8 cellular contexts compared by ENCODE assay signal in the genomic region with DNA sequence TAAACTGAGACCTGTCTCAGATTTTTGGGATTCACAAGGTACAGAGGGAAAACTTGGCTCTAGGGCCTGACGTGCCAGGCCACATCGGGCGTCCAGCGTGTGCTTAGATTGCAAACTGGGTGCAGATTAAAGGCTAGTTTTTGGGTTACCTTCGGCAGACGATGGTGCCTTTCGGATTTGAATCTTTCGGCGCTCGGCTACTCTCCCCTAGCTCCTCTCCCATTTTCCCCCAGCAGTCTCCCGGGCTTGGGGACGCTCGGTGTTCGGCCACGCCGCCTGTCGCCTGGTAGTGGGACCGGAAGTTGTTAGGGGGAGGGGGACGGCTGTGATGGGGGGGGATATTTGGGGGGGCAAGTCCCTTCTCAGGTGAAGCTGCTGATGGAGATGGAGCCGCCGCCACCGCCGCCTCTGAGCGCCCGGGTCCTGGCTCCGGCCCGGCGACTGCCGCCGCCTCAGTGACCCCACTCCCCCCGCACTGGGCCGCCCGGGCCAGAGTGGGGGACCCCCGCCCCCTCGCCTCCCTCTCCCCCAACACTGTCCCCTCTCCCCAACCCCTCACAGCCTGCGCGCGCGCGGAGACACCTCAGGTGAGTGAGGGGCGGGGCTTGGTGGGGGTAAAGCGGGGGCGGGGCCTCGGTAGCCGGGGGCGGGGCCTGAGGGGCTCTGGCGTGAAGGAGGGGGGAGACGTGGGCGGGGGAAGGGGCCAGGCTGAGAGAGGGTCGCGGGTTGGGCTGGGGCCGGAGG. TPM values are rescaled to one million over a fixed set of nuclear protein-coding genes. Genes with fewer than 3 reads are reported as not detected.
DNase-seq lines count a peak whose midpoint lies in the region; ATAC-seq and TF ChIP-seq lines count a peak whose summit lies in the region.

No MANE protein-coding gene starts in this region.

- H3K27ac Mint-ChIP-seq in IgD-negative memory B cell: peak overlapping the region; percentile 21 to 59 (median 29)

- H3K4me1 ChIP-seq in Panc1 (ENCODE audit: control insufficient read depth, insufficient read depth, low read length): peaks cover 5% of the 10 kb centered on the region; the same call in 1 of the 2 replicates
- peaks cover 0 to 21% (median 3%) of the 10 kb centered on the region in 3 donors for H3K4me1 ChIP-seq in esophagus squamous epithelium
- no peaks in the 10 kb centered on the region for H3K4me1 ChIP-seq in muscle layer of colon (ENCODE audit: insufficient read depth, low read length)

- POLR2A ChIA-PET in Panc1 (lab: Charles Lee): interaction anchor here (0.6 to 2.1 kb wide), 5 partner anchors 10 to 1018 kb away, joined by 3 to 10 read pairs (median 3); a partner anchor contains a TSS

- H3K9me3 Mint-ChIP-seq in IgD-negative memory B cell: no peaks in the 10 kb centered on the region

- intact Hi-C loops in Panc1 (cut with micrococcal nuclease; ENCODE audit: unreplicated experiment): no loop called here
- intact Hi-C loops in esophagus squamous epithelium (cut with DNase I): no loop called here

- TF ChIP-seq CTCF in Panc1 (IDR thresholded peaks at IDR 0.05) (no peak), esophagus squamous epithelium (IDR thresholded peaks at IDR 0.05) (peak in 1 of 6 experiments; percentile 9)

- no peaks in the 10 kb centered on the region for H3K27me3 Mint-ChIP-seq in IgD-negative memory B cell

- H3K27ac ChIP-seq in Panc1 (ENCODE audit: low read length) (peak overlapping the region; percentile 96), esophagus squamous epithelium (peak overlapping the region; percentile 91 to 97 (median 96)), muscle layer of colon (ENCODE audit: low read depth, low read length) (peak overlapping the region; percentile 98)

- CTCF ChIA-PET in Panc1 (lab: Charles Lee): interaction anchor here (0.6 to 0.7 kb wide), 5 partner anchors 9 to 1450 kb away, joined by 3 to 7 read pairs (median 5); no protein-coding TSS in a partner anchor

- H3K4me3 ChIP-seq in Panc1 (ENCODE audit: low read depth in 2 of 2, low read length in 2 of 2): peak overlapping the region; percentile 63 to 80
- peak overlapping the region; percentile 86 to 91 (median 90) for H3K4me3 ChIP-seq in esophagus squamous epithelium
- peak overlapping the region; percentile 60 to 95 for H3K4me3 ChIP-seq in muscle layer of colon (ENCODE audit: low read depth in 1 of 2, low read length in 2 of 2)

- in situ Hi-C loops in Panc1 (cut with HindIII; ENCODE audit: low pct_unique_long_range_greater_than_20kb, low sequenced_read_pairs): no loop called here

- ATAC-seq in GM19468 (IDR thresholded peaks at IDR 0.05; ENCODE audit: extremely low read depth, unreplicated experiment): peak; percentile 44
- ATAC-seq in Panc1: peak; percentile 94

- H3K36me3 Mint-ChIP-seq in IgD-negative memory B cell: peaks cover 3% of the 10 kb centered on the region

- 0 to 4% methylated on average over 6 to 16 of the region's 52 CpGs for WGBS in esophagus squamous epithelium, 2 donors

- TF ChIP-seq POLR2A in esophagus squamous epithelium (IDR thresholded peaks at IDR 0.05): no peak

- H3K27me3 ChIP-seq in Panc1 (ENCODE audit: control insufficient read depth, insufficient read depth, low read length) (no peaks in the 10 kb centered on the region), esophagus squamous epithelium (no peaks in the 10 kb centered on the region), muscle layer of colon (ENCODE audit: control insufficient read depth in 1 of 2, insufficient read depth in 2 of 2, low read length in 2 of 2) (no peaks in the 10 kb centered on the region)

- peaks cover 3 to 11% (median 10%) of the 10 kb centered on the region in 3 donors for H3K4me1 Mint-ChIP-seq in IgD-negative memory B cell

- DNase-seq in CD1c-positive myeloid dendritic cell (ENCODE audit: extremely low spot score): peak; percentile 72
- peak; percentile 65 for DNase-seq in Panc1 (ENCODE audit: low read depth, low spot score)
- DNase-seq in activated T-cell treated with anti-CD3 and anti-CD28 coated beads, Interleukin-2, amount 50 U/mL, for 48 hours: peak; percentile 81 to 84
- no peak for DNase-seq in esophagus squamous epithelium (lab: John Stamatoyannopoulos, UW)
- peak; percentile 40 to 43 for DNase-seq in stimulated activated CD8-positive, alpha-beta memory T cell treated with anti-CD3 and anti-CD28 coated beads, Interleukin-4, amount 100 ng/mL, for 4 hours (ENCODE audit: low read depth in 2 of 2, low spot score in 1 of 2)

- H3K9me3 ChIP-seq in Panc1 (ENCODE audit: control insufficient read depth, insufficient read depth, low read depth, low read length) (no peaks in the 10 kb centered on the region), esophagus squamous epithelium (no peaks in the 10 kb centered on the region), muscle layer of colon (ENCODE audit: low read length) (no peaks in the 10 kb centered on the region)

- H3K9ac ChIP-seq in muscle layer of colon (ENCODE audit: low read length): peak overlapping the region; percentile 87

- H3K4me3 Mint-ChIP-seq in IgD-negative memory B cell: peak overlapping the region; percentile 83 to 91 (median 90)

- H3K36me3 ChIP-seq in Panc1 (ENCODE audit: control insufficient read depth, insufficient read depth, low read length): no peaks in the 10 kb centered on the region
- H3K36me3 ChIP-seq in esophagus squamous epithelium: peaks cover 3 to 29% (median 14%) of the 10 kb centered on the region in 3 donors
- H3K36me3 ChIP-seq in muscle layer of colon (ENCODE audit: insufficient read depth, low read length): peaks cover 20% of the 10 kb centered on the region

- BruUV-seq in Panc1 (replicated peaks; lab: Mats Ljungman, UMichigan): no TSS peak

RNA-seq across cellular contexts. Expression of a gene that starts 10.2 kb away (rescaled TPM):
- polyA plus RNA-seq in IgD-negative memory B cell: 1.3 TPM
- total RNA-seq in Panc1 (2021; ENCODE audit: unreplicated experiment): 20.7 TPM
- polyA plus RNA-seq in Panc1 (2012; ENCODE audit: insufficient read length): 25.3 TPM
- 10 to 100 TPM; 16.0 to 30.0 (median 18.5) TPM for total RNA-seq in esophagus squamous epithelium

RNA-seq across cellular contexts. Expression of a gene that starts 13.5 kb away (rescaled TPM):
- polyA plus RNA-seq in IgD-negative memory B cell: 0.35 TPM
- total RNA-seq in Panc1 (2021; ENCODE audit: unreplicated experiment) (6.9 TPM), esophagus squamous epithelium (1 to 10 TPM; 1.2 to 2.0 (median 1.9) TPM)
- 3.0 TPM for polyA plus RNA-seq in Panc1 (2012; ENCODE audit: insufficient read length)

RNA-seq across cellular contexts. Expression of a gene that starts 33.4 kb away (rescaled TPM):
- 54.7 TPM for polyA plus RNA-seq in IgD-negative memory B cell
- total RNA-seq in Panc1 (2021; ENCODE audit: unreplicated experiment) (102 TPM), esophagus squamous epithelium (10 to 100 TPM; 78.2 to 94.2 (median 86.4) TPM)
- 92.2 TPM for polyA plus RNA-seq in Panc1 (2012; ENCODE audit: insufficient read length)

RNA-seq across cellular contexts. Expression of a gene that starts 34.4 kb away (rescaled TPM):
- 1,297 TPM for polyA plus RNA-seq in IgD-negative memory B cell
- total RNA-seq in Panc1 (2021; ENCODE audit: unreplicated experiment) (46.4 TPM), esophagus squamous epithelium (1,000 to 10,000 TPM in 2 of 4 donors, 100 to 1,000 TPM in 2; 381 to 1,639 (median 1,040) TPM)
- 199 TPM for polyA plus RNA-seq in Panc1 (2012; ENCODE audit: insufficient read length)

RNA-seq across cellular contexts. Expression of a gene that starts 40.7 kb away (rescaled TPM):
- polyA plus RNA-seq in IgD-negative memory B cell: 8.9 TPM
- 72.9 TPM for total RNA-seq in Panc1 (2021; ENCODE audit: unreplicated experiment)
- polyA plus RNA-seq in Panc1 (2012; ENCODE audit: insufficient read length): 50.6 TPM
- 10 to 100 TPM; 11.1 to 22.6 (median 17.0) TPM for total RNA-seq in esophagus squamous epithelium
